In genomic region chr4:112521123-112522116, GRCh38 we compare ENCODE assay signal across 1 cellular context.
TF ChIP-seq lines count a peak whose summit lies in the region.

No MANE protein-coding gene starts in this region.

TF ChIP-seq in H1, 55 proteins besides CTCF, POLR2A, EP300 and RAD21 (continued from another document):
- TF ChIP-seq TEAD4 (IDR thresholded peaks at IDR 0.05; ENCODE audit: low read depth, low read length), result peak; percentile 34; the same call in 1 of the 2 replicates
- TF ChIP-seq SIN3A (conservative IDR thresholded peaks at IDR 0.05 in 1 of 2, IDR thresholded peaks at IDR 0.05 in 1 of 2; ENCODE audit: low read depth in 1 of 2, low read length in 2 of 2), result 0 out of 4 replicates have a peak, but pooled peaks of 1 of the 2 experiments have one; percentile 28
- TF ChIP-seq, protein P1, sequence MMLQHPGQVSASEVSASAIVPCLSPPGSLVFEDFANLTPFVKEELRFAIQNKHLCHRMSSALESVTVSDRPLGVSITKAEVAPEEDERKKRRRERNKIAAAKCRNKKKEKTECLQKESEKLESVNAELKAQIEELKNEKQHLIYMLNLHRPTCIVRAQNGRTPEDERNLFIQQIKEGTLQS (IDR thresholded peaks at IDR 0.05; ENCODE audit: insufficient read depth, low read depth, low read length), result no peak
- TF ChIP-seq ASH2L (IDR thresholded peaks at IDR 0.05; ENCODE audit: low read length), result peak; percentile 74
- TF ChIP-seq, protein P2, sequence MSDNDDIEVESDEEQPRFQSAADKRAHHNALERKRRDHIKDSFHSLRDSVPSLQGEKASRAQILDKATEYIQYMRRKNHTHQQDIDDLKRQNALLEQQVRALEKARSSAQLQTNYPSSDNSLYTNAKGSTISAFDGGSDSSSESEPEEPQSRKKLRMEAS (IDR thresholded peaks at IDR 0.05), result 0 out of 2 replicates have a peak, but pooled peaks have one; percentile 34
- no peak for TF ChIP-seq NRF1 (IDR thresholded peaks at IDR 0.05; ENCODE audit: low read depth, low read length)
- TF ChIP-seq BRCA1 (IDR thresholded peaks at IDR 0.05; ENCODE audit: low read depth, low read length), result no peak
- TF ChIP-seq CBX5 (IDR thresholded peaks at IDR 0.05; ENCODE audit: low read depth, low read length), result no peak
- no peak for TF ChIP-seq POLR2AphosphoS5 (IDR thresholded peaks at IDR 0.05; ENCODE audit: low read depth, low read length)
